Comparison of ENCODE assay signal across 11 cellular contexts in genomic region chr19:38720559-38721236, GRCh38. TPM values are rescaled to one million over a fixed set of nuclear protein-coding genes. Genes with fewer than 3 reads are reported as not detected.
DNase-seq lines count a peak whose midpoint lies in the region; ATAC-seq and TF ChIP-seq lines count a peak whose summit lies in the region.
"Had no signal": no experiment of that assay in that cellular context is flagged by ENCODE, and none has a peak within 500 bp of the region (broad histone marks: within the 10 kb centered on the region; RNA-seq: fewer than 3 reads in every experiment).

No MANE protein-coding gene starts in this region.

- no peak for ATAC-seq in right cardiac atrium
- no peak for ATAC-seq in GM18502 (IDR thresholded peaks at IDR 0.05; ENCODE audit: poor library complexity, unreplicated experiment)

- intact Hi-C loops in right cardiac atrium (cut with DNase I), result loop anchor here in 1 of 4 donors (5.0 kb wide), 1 partner anchor 63 kb away; no protein-coding TSS in a partner anchor

- peak overlapping the region in 2 of 3 donors; percentile 43 to 54 for H3K9ac ChIP-seq in skeletal muscle tissue (ENCODE audit: low read depth in 1 of 3, low read length in 3 of 3)

- POLR2A ChIA-PET in RWPE1 (lab: Yijun Ruan, JAX; ENCODE audit: low non-redundant PET), result no interaction called here

- no peaks in the 10 kb centered on the region for H3K27me3 ChIP-seq in right cardiac atrium (ENCODE audit: control insufficient read depth, insufficient read depth)
- H3K27me3 ChIP-seq in skeletal muscle tissue (ENCODE audit: control insufficient read depth in 3 of 3, insufficient read depth in 3 of 3, low read length in 3 of 3), result no peaks in the 10 kb centered on the region

- 92% methylated on average over 15 of the region's 15 CpGs for WGBS in right cardiac atrium

- H3K4me3 ChIP-seq in right cardiac atrium (ENCODE audit: low read length) (no peak overlapping the region), skeletal muscle tissue (ENCODE audit: low read length in 3 of 3) (no peak overlapping the region)

- CTCF ChIA-PET in RWPE1 (lab: Yijun Ruan, JAX), result no interaction called here

- H3K9me3 ChIP-seq in right cardiac atrium (ENCODE audit: control insufficient read depth, low read length), result no peaks in the 10 kb centered on the region
- no peaks in the 10 kb centered on the region for H3K9me3 ChIP-seq in skeletal muscle tissue (ENCODE audit: control insufficient read depth in 3 of 3, low read length in 3 of 3)

- DNase-seq in RWPE1 (ENCODE audit: low spot score), result no peak
- DNase-seq in right cardiac atrium, result no peak
- no peak for DNase-seq in Kasumi-1 (lab: John Stamatoyannopoulos, UW)
- DNase-seq in NCI-H1694 treated with DMSO at 0.1 percent for 48 hours (lab: John Stamatoyannopoulos, UW), result no peak
- no peak for DNase-seq in middle frontal gyrus (ENCODE audit: extremely low spot score, low spot score)
- DNase-seq: NCI-H446, OCI-M1 had no signal

- TF ChIP-seq CTCF in 22Rv1 (IDR thresholded peaks at IDR 0.05) (no peak), RWPE1 (conservative IDR thresholded peaks at IDR 0.05; ENCODE audit: low read depth) (no peak)

- H3K36me3 ChIP-seq in skeletal muscle tissue (ENCODE audit: control insufficient read depth in 3 of 3, insufficient read depth in 3 of 3, low read length in 3 of 3), result peaks cover 69 to 87% (median 76%) of the 10 kb centered on the region in 3 donors

- H3K4me1 ChIP-seq in right cardiac atrium (ENCODE audit: control insufficient read depth, insufficient read depth, low read length), result peaks cover 29% of the 10 kb centered on the region
- H3K4me1 ChIP-seq in skeletal muscle tissue (ENCODE audit: control insufficient read depth in 3 of 3, insufficient read depth in 3 of 3, low read length in 3 of 3), result peaks cover 34 to 54% (median 48%) of the 10 kb centered on the region in 3 donors

- peak overlapping the region; percentile 10; the same call in 1 of the 2 replicates for H3K27ac ChIP-seq in 22Rv1
- H3K27ac ChIP-seq in RWPE1, result peak overlapping the region; percentile 84
- peak overlapping the region; percentile 79 for H3K27ac ChIP-seq in right cardiac atrium (ENCODE audit: low read length)
- peak overlapping the region; percentile 73 for H3K27ac ChIP-seq in skeletal muscle tissue (ENCODE audit: low read depth, low read length)

RNA-seq across cellular contexts. Expression of gene CAPN12, which starts 23.6 kb away (rescaled TPM):
- total RNA-seq in right cardiac atrium (under 1 TPM; 0.22 to 0.85 (median 0.54) TPM), skeletal muscle tissue (0.52 TPM)
- 0.91 TPM for polyA plus RNA-seq in right cardiac atrium

RNA-seq across cellular contexts. Expression of gene LGALS7, which starts 52.6 kb away (rescaled TPM):
- total RNA-seq in right cardiac atrium, result 1 to 10 TPM in 1 of 4 donors, under 1 TPM in 1, not detected in 2; 0.79 to 1.1 TPM
- polyA plus RNA-seq in right cardiac atrium, result not detected
- 1.0 TPM for total RNA-seq in skeletal muscle tissue
- total RNA-seq: cerebellum had no signal

Comparison
In these comparisons a context has a peak if more than half of its experiments do, and no peak if none do; other contexts are left out.
1. H3K27ac ChIP-seq: peak in every context shown above with its lines; median percentile 84 in RWPE1; 79 in right cardiac atrium; 73 in skeletal muscle tissue; 10 in 22Rv1.